In genomic region chr18:9971313-9971920, GRCh38 we compare ENCODE assay signal across 8 cellular contexts. TPM values are rescaled to one million over a fixed set of nuclear protein-coding genes. Genes with fewer than 3 reads are reported as not detected.
DNase-seq lines count a peak whose midpoint lies in the region; ATAC-seq, FAIRE-seq and TF ChIP-seq lines count a peak whose summit lies in the region.

No MANE protein-coding gene starts in this region.

- no peaks in the 10 kb centered on the region for H3K27me3 ChIP-seq in HCT116 (ENCODE audit: insufficient read depth, low read length)
- H3K27me3 ChIP-seq in HepG2 (ENCODE audit: control insufficient read depth in 1 of 2, insufficient read depth in 2 of 2, low read length in 2 of 2): no peaks in the 10 kb centered on the region

- H3K9me2 ChIP-seq in HCT116 (ENCODE audit: insufficient read depth): no peaks in the 10 kb centered on the region

- H3K9ac ChIP-seq in HCT116 (ENCODE audit: low read length) (no peak overlapping the region), HepG2 (ENCODE audit: insufficient read depth, low read depth, low read length) (no peak overlapping the region)

- no peaks in the 10 kb centered on the region for H3K4me1 ChIP-seq in HCT116 (ENCODE audit: control insufficient read depth in 1 of 2, insufficient read depth in 2 of 2, low read length in 2 of 2)
- H3K4me1 ChIP-seq in HepG2 (ENCODE audit: insufficient read depth, low read length): no peaks in the 10 kb centered on the region

- CTCF ChIA-PET in HCT116 (lab: Charles Lee): interaction anchor here (1.4 to 2.4 kb wide), 2 partner anchors 9 to 548 kb away, joined by 3 to 24 read pairs; no protein-coding TSS in a partner anchor
- CTCF ChIA-PET in HepG2 (lab: Yijun Ruan, JAX; ENCODE audit: low intra/inter-chr PET ratio, low total read pairs): interaction anchor here (1.7 to 2.0 kb wide), 2 partner anchors 519 to 549 kb away, joined by 5 to 27 read pairs; no protein-coding TSS in a partner anchor

- H3K79me2 ChIP-seq in HCT116 (ENCODE audit: insufficient read depth, low read length) (no peaks in the 10 kb centered on the region), HepG2 (ENCODE audit: insufficient read depth, low read length) (no peaks in the 10 kb centered on the region)

- peaks cover 0 to 7% of the 10 kb centered on the region in 2 experiments; a peak in 1 of 4 replicates for H3K9me3 ChIP-seq in HCT116 (ENCODE audit: control insufficient read depth in 1 of 2, insufficient read depth in 1 of 2, low read depth in 1 of 2, low read length in 2 of 2)
- peaks cover 11% of the 10 kb centered on the region for H3K9me3 ChIP-seq in HepG2 (ENCODE audit: low read length)

- H2AFZ ChIP-seq in HCT116 (ENCODE audit: low read depth, low read length, poor library complexity, severe bottlenecking): no peak overlapping the region
- no peak overlapping the region for H2AFZ ChIP-seq in HepG2 (ENCODE audit: low read length)

- TF ChIP-seq POLR2A in HCT116 (IDR thresholded peaks at IDR 0.05; ENCODE audit: borderline replicate concordance, extremely low read depth, insufficient read depth, insufficient read length) (no peak), HepG2 (IDR thresholded peaks at IDR 0.05; ENCODE audit: insufficient read depth in 1 of 2, low read depth in 2 of 2, low read length in 2 of 2) (no peak)

- in situ Hi-C loops in HepG2 (cut with HindIII; ENCODE audit: extremely low pct_ligation_motif_present, low pct_unique_long_range_greater_than_20kb): loop anchor here (5.0 kb wide), 1 partner anchor 551 kb away; no protein-coding TSS in a partner anchor

- H3K4me2 ChIP-seq in HCT116 (ENCODE audit: low read length) (no peak overlapping the region), HepG2 (ENCODE audit: low read depth, low read length) (no peak overlapping the region)

- RAD21 ChIA-PET in HCT116 (lab: Charles Lee; ENCODE audit: low non-redundant PET in 1 of 2, low total read pairs in 2 of 2, uncharacterized antibody in 2 of 2, unreplicated experiment in 2 of 2): no interaction called here

- no peaks in the 10 kb centered on the region for H4K20me1 ChIP-seq in HCT116 (ENCODE audit: insufficient read depth)
- no peaks in the 10 kb centered on the region for H4K20me1 ChIP-seq in HepG2 (ENCODE audit: insufficient read depth, low read length)

- peak; percentile 85 for FAIRE-seq in HepG2 (lab: Jason Lieb, UNC)

- BruUV-seq in HCT116 (replicated peaks; lab: Mats Ljungman, UMichigan): no TSS peak
- BruUV-seq in HepG2 (replicated peaks; lab: Mats Ljungman, UMichigan): no TSS peak

- H3K27ac ChIP-seq in HCT116 (ENCODE audit: low read depth, low read length) (no peak overlapping the region), HepG2 (ENCODE audit: extremely low read length, insufficient read depth, low read length) (no peak overlapping the region)

- WGBS in HepG2 (ENCODE audit: low lambda C conversion rate): 1% methylated on average over 4 of the region's 4 CpGs

- peak; percentile 48 to 86 (median 58); a peak in 4 of 6 replicates for TF ChIP-seq CTCF in HCT116 (IDR thresholded peaks at IDR 0.05 in 2 of 3, conservative IDR thresholded peaks at IDR 0.05 in 1 of 3; ENCODE audit: borderline replicate concordance in 1 of 3, insufficient read depth in 1 of 3, low read depth in 2 of 3, low read length in 2 of 3)
- peak; percentile 80 for TF ChIP-seq CTCF in choroid plexus epithelial cell (conservative IDR thresholded peaks at IDR 0.05; ENCODE audit: low read depth, low read length)
- TF ChIP-seq CTCF in HepG2 (CRISPR knock-in tag; IDR thresholded peaks at IDR 0.05): peak; percentile 88

- ATAC-seq in HCT116 (peak; percentile 83), HepG2 (peak; percentile 48), HG03139 (IDR thresholded peaks at IDR 0.05; ENCODE audit: unreplicated experiment) (no peak)

- POLR2A ChIA-PET in HCT116 (lab: Charles Lee) (no interaction called here), HepG2 (lab: Yijun Ruan, JAX) (no interaction called here)

- intact Hi-C loops in HCT116 (cut with micrococcal nuclease) (loop anchor here (1.0 to 10.0 kb wide), 3 partner anchors 549 to 1543 kb away; no protein-coding TSS in a partner anchor), HepG2 (cut with micrococcal nuclease; ENCODE audit: unreplicated experiment) (loop anchor here (1.0 to 2.0 kb wide), 2 partner anchors 65 to 549 kb away; no protein-coding TSS in a partner anchor)

- DNase-seq in AML-193 (lab: John Stamatoyannopoulos, UW) (peak; percentile 58 to 67), HCT116 (ENCODE audit: low read depth, low spot score) (peak; percentile 60), NCI-H446 treated with DMSO at 0.1 percent for 48 hours (lab: John Stamatoyannopoulos, UW) (peak; percentile 20), choroid plexus epithelial cell (ENCODE audit: low read depth) (peak; percentile 92), HepG2 (ENCODE audit: low spot score) (peak; percentile 64)
- DNase-seq in activated CD4-positive, alpha-beta T cell treated with anti-CD3 and anti-CD28 coated beads for 4 hours: peak; percentile 50 to 74
- peak; percentile 33 to 44 (median 42) for DNase-seq in stimulated activated CD4-positive, alpha-beta T cell treated with anti-CD3 and anti-CD28 coated beads, TNF-alpha, amount 100 ng/mL, for 1 hour (ENCODE audit: low read depth in 3 of 3, low spot score in 1 of 3)

- H3K4me3 ChIP-seq in HCT116 (replicated peaks in 1 of 2; ENCODE audit: low read depth in 1 of 2, low read length in 2 of 2) (no peak overlapping the region), choroid plexus epithelial cell (ENCODE audit: low read depth, low read length) (no peak overlapping the region), HepG2 (replicated peaks in 1 of 3; ENCODE audit: insufficient read depth in 1 of 3, low read depth in 2 of 3, low read length in 3 of 3) (no peak overlapping the region)

- no peaks in the 10 kb centered on the region for H3K36me3 ChIP-seq in HCT116 (ENCODE audit: control insufficient read depth in 1 of 2, insufficient read depth in 2 of 2, low read length in 2 of 2)
- H3K36me3 ChIP-seq in HepG2 (replicated peaks in 1 of 2; ENCODE audit: control insufficient read depth in 1 of 2, insufficient read depth in 2 of 2, low read length in 2 of 2): no peaks in the 10 kb centered on the region

- TF ChIP-seq RAD21 in HCT116 (IDR thresholded peaks at IDR 0.05; ENCODE audit: low read depth) (peak; percentile 91), HepG2 (CRISPR knock-in tag; IDR thresholded peaks at IDR 0.05) (peak; percentile 80)

- TF ChIP-seq EP300 in HepG2 (IDR thresholded peaks at IDR 0.05; ENCODE audit: low read depth in 2 of 2, low read length in 2 of 2) (no peak), HepG2 (CRISPR knock-in tag; IDR thresholded peaks at IDR 0.05; ENCODE audit: borderline replicate concordance) (no peak)

TF ChIP-seq in HCT116, 20 proteins besides CTCF, POLR2A, EP300 and RAD21 (continues in another document):
- TF ChIP-seq ZFX (IDR thresholded peaks at IDR 0.05): no peak
- TF ChIP-seq SIN3A (IDR thresholded peaks at IDR 0.05; ENCODE audit: low read depth): no peak
- TF ChIP-seq ATF3 (IDR thresholded peaks at IDR 0.05): no peak
- no peak for TF ChIP-seq ZNF274 (IDR thresholded peaks at IDR 0.05; ENCODE audit: low read depth, low read length)
- TF ChIP-seq ELF1 (IDR thresholded peaks at IDR 0.05; ENCODE audit: borderline replicate concordance, low read depth): no peak

TF ChIP-seq in HepG2, 621 proteins besides CTCF, POLR2A, EP300 and RAD21 (continues in another document):
- TF ChIP-seq POLR2AphosphoS2 (IDR thresholded peaks at IDR 0.05; ENCODE audit: low read depth, low read length) (no peak), ZNF879 (CRISPR knock-in tag; IDR thresholded peaks at IDR 0.05) (no peak)

RNA-seq across cellular contexts. Expression of gene VAPA, which starts 57.6 kb away (rescaled TPM):
- total RNA-seq in HCT116 (2021; ENCODE audit: unreplicated experiment) (295 TPM), HepG2 (2016; rRNA removed; fragmentation: Illumina TruSeq; extraction: Trizol) (294 and 375 TPM in 2 replicates)
- 170 and 206 TPM in 2 replicates for polyA plus RNA-seq in HCT116 (2012)
- total RNA-seq in HepG2 (2016; cell fraction: cytosol; rRNA removed; fragmentation: Illumina TruSeq; extraction: Trizol; ENCODE audit: low read depth): 264 and 266 TPM in 2 replicates
- 297 and 387 TPM in 2 replicates for total RNA-seq in HepG2 (2016; cell fraction: insoluble cytoplasmic fraction; rRNA removed; fragmentation: Illumina TruSeq; extraction: Trizol)
- total RNA-seq in HepG2 (2016; cell fraction: membrane; rRNA removed; fragmentation: Illumina TruSeq; extraction: Trizol): 204 and 205 TPM in 2 replicates
- 154 and 169 TPM in 2 replicates for total RNA-seq in HepG2 (2016; cell fraction: nucleus; rRNA removed; fragmentation: Illumina TruSeq; extraction: Trizol)
- 135 and 167 TPM in 2 replicates for polyA plus RNA-seq in HepG2 (2011; rRNA removed)
- 88.4 and 143 TPM in 2 replicates for polyA plus RNA-seq in HepG2 (2011; cell fraction: cytosol; rRNA removed)
- 42.2 and 58.3 TPM in 2 replicates for polyA plus RNA-seq in HepG2 (2011; cell fraction: nucleus; rRNA removed)
- polyA plus RNA-seq in HepG2 (2012): 139 and 149 TPM in 2 replicates
- polyA plus RNA-seq in HepG2 (2016; cell fraction: cytosol; fragmentation: Illumina TruSeq; extraction: Trizol; ENCODE audit: low read depth): 89.1 and 105 TPM in 2 replicates
- polyA plus RNA-seq in HepG2 (2016; cell fraction: insoluble cytoplasmic fraction; fragmentation: Illumina TruSeq; extraction: Trizol; ENCODE audit: low read depth): 426 and 427 TPM in 2 replicates
- polyA plus RNA-seq in HepG2 (2016; cell fraction: membrane; fragmentation: Illumina TruSeq; extraction: Trizol; ENCODE audit: low read depth): 141 and 145 TPM in 2 replicates
- polyA plus RNA-seq in HepG2 (2016; cell fraction: nucleus; fragmentation: Illumina TruSeq; extraction: Trizol; ENCODE audit: insufficient read depth, low read depth): 175 and 198 TPM in 2 replicates
- 70.7 and 89.7 TPM in 2 replicates for polyA minus RNA-seq in HepG2 (2011; rRNA and poly(A)+ RNA removed; ENCODE audit: low replicate concordance)
- polyA minus RNA-seq in HepG2 (2011; cell fraction: cytosol; rRNA and poly(A)+ RNA removed): 146 and 183 TPM in 2 replicates
- polyA minus RNA-seq in HepG2 (2011; cell fraction: nucleus; rRNA and poly(A)+ RNA removed): 140 and 144 TPM in 2 replicates

Comparison
In these comparisons a context has a peak if more than half of its experiments do, and no peak if none do; other contexts are left out.
1. DNase-seq: peak in every context shown above with its lines; median percentile 92 in choroid plexus epithelial cell; 64 in HepG2; 62 in AML-193; 62 in activated CD4-positive, alpha-beta T cell treated with anti-CD3 and anti-CD28 coated beads for 4 hours; 60 in HCT116; 42 in stimulated activated CD4-positive, alpha-beta T cell treated with anti-CD3 and anti-CD28 coated beads, TNF-alpha, amount 100 ng/mL, for 1 hour; 20 in NCI-H446 treated with DMSO at 0.1 percent for 48 hours.